In the genomic region with DNA sequence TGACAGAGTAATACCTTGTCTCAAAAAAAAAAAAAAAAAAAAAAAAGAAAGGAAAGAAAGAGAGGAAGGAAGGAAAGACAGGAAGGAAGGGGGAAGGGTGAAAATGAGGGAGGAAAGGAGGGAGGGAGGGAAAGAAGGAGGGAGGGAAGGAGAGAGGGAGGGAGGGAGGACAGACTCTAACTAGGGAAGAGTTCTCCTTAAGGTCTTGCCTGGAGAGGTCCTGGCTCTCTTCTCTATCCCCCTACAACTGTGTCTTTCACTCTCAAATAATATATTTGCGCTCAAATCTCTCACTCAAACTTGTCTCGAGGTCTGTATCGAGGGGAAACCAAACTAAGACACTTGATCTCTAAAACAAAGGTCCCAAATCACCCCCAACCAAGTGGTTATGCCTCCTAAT, we compare ENCODE assay signal across 26 cellular contexts.
"Had no signal": no experiment of that assay in that cellular context is flagged by ENCODE, and none has a peak within 500 bp of the region (broad histone marks: within the 10 kb centered on the region; RNA-seq: fewer than 3 reads in every experiment).

No MANE protein-coding gene starts in this region.

- H3K4me1 Mint-ChIP-seq: immature natural killer cell; mesothelial cell of epicardium; naive B cell; natural killer cell; stimulated activated effector memory CD8-positive, alpha-beta T cell treated with anti-CD3 and anti-CD28 coated beads, Interleukin-12 subunit alpha, Interleukin-12 subunit beta, amount 100 ng/mL, for 72 hours had no signal

- H3K4me1 ChIP-seq: left lung, prostate gland, sigmoid colon, spleen, suprapubic skin, tibial artery, upper lobe of right lung had no signal

- H3K4me3 ChIP-seq: left lung, lung, ovary, prostate gland, sigmoid colon, spleen, suprapubic skin, thoracic aorta, tibial artery, upper lobe of right lung had no signal

- H3K27ac ChIP-seq: left lung, ovary, prostate gland, sigmoid colon, spleen, suprapubic skin, thoracic aorta, tibial artery, upper lobe of right lung had no signal

- H3K9me3 ChIP-seq: left lung, ovary, prostate gland, sigmoid colon, spleen, suprapubic skin, thoracic aorta, tibial artery, upper lobe of right lung had no signal

- H3K36me3 Mint-ChIP-seq: natural killer cell had no signal

- H3K27ac Mint-ChIP-seq: immature natural killer cell; mesothelial cell of epicardium; natural killer cell; stimulated activated naive CD8-positive, alpha-beta T cell treated with anti-CD3 and anti-CD28 coated beads, Interleukin-15, Interleukin-2, amounts not matched to agents 100 ng/mL and 50 ng/mL, for 24 hours had no signal

- H3K4me3 Mint-ChIP-seq: immature natural killer cell; mesothelial cell of epicardium; naive B cell; natural killer cell; stimulated activated effector memory CD8-positive, alpha-beta T cell treated with anti-CD3 and anti-CD28 coated beads, Interleukin-12 subunit alpha, Interleukin-12 subunit beta, amount 100 ng/mL, for 72 hours; stimulated activated naive CD8-positive, alpha-beta T cell treated with anti-CD3 and anti-CD28 coated beads, Interleukin-15, Interleukin-2, amounts not matched to agents 100 ng/mL and 50 ng/mL, for 24 hours had no signal

- H3K27me3 Mint-ChIP-seq: naive B cell; stimulated activated naive CD8-positive, alpha-beta T cell treated with anti-CD3 and anti-CD28 coated beads, Interleukin-15, Interleukin-2, amounts not matched to agents 100 ng/mL and 50 ng/mL, for 24 hours had no signal

- DNase-seq: hypothalamus; immature natural killer cell; kidney; left colon; left lung; mesendoderm; naive B cell; natural killer cell; ovary; retina; right cardiac atrium; sigmoid colon; small intestine; stimulated activated CD4-positive, alpha-beta T cell treated with anti-CD3 and anti-CD28 coated beads, Interleukin-4, amount 100 ng/mL, for 24 hours; stimulated activated naive CD4-positive, alpha-beta T cell; trophoblast cell; upper lobe of right lung had no signal

- H3K9me3 Mint-ChIP-seq: immature natural killer cell; mesothelial cell of epicardium; naive B cell; natural killer cell; stimulated activated effector memory CD8-positive, alpha-beta T cell treated with anti-CD3 and anti-CD28 coated beads, Interleukin-12 subunit alpha, Interleukin-12 subunit beta, amount 100 ng/mL, for 72 hours; stimulated activated naive CD8-positive, alpha-beta T cell treated with anti-CD3 and anti-CD28 coated beads, Interleukin-15, Interleukin-2, amounts not matched to agents 100 ng/mL and 50 ng/mL, for 24 hours had no signal

- H3K36me3 ChIP-seq: ovary, prostate gland had no signal

- H3K27me3 ChIP-seq: left lung, ovary, sigmoid colon, spleen, suprapubic skin, tibial artery, upper lobe of right lung had no signal
